19 cellular contexts compared by ENCODE assay signal in genomic region chr1:44617703-44618029, GRCh38. TPM values are rescaled to one million over a fixed set of nuclear protein-coding genes. Genes with fewer than 3 reads are reported as not detected.
DNase-seq lines count a peak whose midpoint lies in the region; ATAC-seq and TF ChIP-seq lines count a peak whose summit lies in the region.
"Had no signal": no experiment of that assay in that cellular context is flagged by ENCODE, and none has a peak within 500 bp of the region (broad histone marks: within the 10 kb centered on the region; RNA-seq: fewer than 3 reads in every experiment).

No MANE protein-coding gene starts in this region.

- H3K4me1 Mint-ChIP-seq in activated CD8-positive, alpha-beta memory T cell treated with anti-CD3 and anti-CD28 coated beads, Interleukin-2, amount 10 ng/mL, durations not matched to agents 7 days and 5 days: no peaks in the 10 kb centered on the region
- no peaks in the 10 kb centered on the region for H3K4me1 Mint-ChIP-seq in T-cell

- H3K27ac ChIP-seq in foreskin keratinocyte (no peak overlapping the region), trophoblast cell (ENCODE audit: low read depth, low read length) (no peak overlapping the region), colonic mucosa (no peak overlapping the region)
- H3K27ac ChIP-seq: adrenal gland, HL-60, RWPE1, stomach had no signal

- no peaks in the 10 kb centered on the region for H3K36me3 Mint-ChIP-seq in activated CD8-positive, alpha-beta memory T cell treated with anti-CD3 and anti-CD28 coated beads, Interleukin-2, amount 10 ng/mL, durations not matched to agents 7 days and 5 days
- H3K36me3 Mint-ChIP-seq in T-cell: no peaks in the 10 kb centered on the region
- H3K36me3 Mint-ChIP-seq: naive thymus-derived CD4-positive, alpha-beta T cell had no signal

- peak; percentile 6 for ATAC-seq in foreskin keratinocyte
- no peak for ATAC-seq in activated CD8-positive, alpha-beta memory T cell treated with anti-CD3 and anti-CD28 coated beads, Interleukin-2, amount 10 ng/mL, durations not matched to agents 7 days and 5 days
- no peak for ATAC-seq in GM21515 (IDR thresholded peaks at IDR 0.05; ENCODE audit: unreplicated experiment)
- no peak for ATAC-seq in T-cell (replicated peaks in 1 of 4)
- ATAC-seq: activated T-cell treated with anti-CD3 and anti-CD28 coated beads, Interleukin-2, amount 50 U/mL, for 72 hours; naive thymus-derived CD4-positive, alpha-beta T cell had no signal

- no peaks in the 10 kb centered on the region for H3K9me3 Mint-ChIP-seq in activated CD8-positive, alpha-beta memory T cell treated with anti-CD3 and anti-CD28 coated beads, Interleukin-2, amount 10 ng/mL, durations not matched to agents 7 days and 5 days (ENCODE audit: low read depth)
- H3K9me3 Mint-ChIP-seq in T-cell: no peaks in the 10 kb centered on the region
- H3K9me3 Mint-ChIP-seq: activated CD4-positive, alpha-beta T cell treated with anti-CD3 and anti-CD28 coated beads, Interleukin-2, amount 10 ng/mL, durations not matched to agents 24 days and 14 days; activated T-cell treated with anti-CD3 and anti-CD28 coated beads, Interleukin-2, amount 50 U/mL, for 72 hours; naive thymus-derived CD4-positive, alpha-beta T cell had no signal

- no CpG with 5 or more reads among the region's 1 CpG for WGBS in trophoblast cell (ENCODE audit: extremely low coverage, insufficient coverage, insufficient read length)

- intact Hi-C loops in colonic mucosa (cut with DNase I): no loop called here

- H3K9me3 ChIP-seq in trophoblast cell (ENCODE audit: insufficient read depth, low read depth, low read length) (peaks cover 3% of the 10 kb centered on the region), colonic mucosa (no peaks in the 10 kb centered on the region)
- H3K9me3 ChIP-seq: adrenal gland, HAP-1, stomach had no signal

- no peak overlapping the region for H3K27ac Mint-ChIP-seq in activated CD8-positive, alpha-beta memory T cell treated with anti-CD3 and anti-CD28 coated beads, Interleukin-2, amount 10 ng/mL, durations not matched to agents 7 days and 5 days
- H3K27ac Mint-ChIP-seq in T-cell: no peak overlapping the region
- H3K27ac Mint-ChIP-seq: activated CD4-positive, alpha-beta T cell treated with anti-CD3 and anti-CD28 coated beads, Interleukin-2, amount 10 ng/mL, durations not matched to agents 24 days and 14 days; activated T-cell treated with anti-CD3 and anti-CD28 coated beads, Interleukin-2, amount 50 U/mL, for 72 hours; naive thymus-derived CD4-positive, alpha-beta T cell had no signal

- no peaks in the 10 kb centered on the region for H3K79me2 ChIP-seq in trophoblast cell (ENCODE audit: control insufficient read depth, insufficient read depth, low read length, poor library complexity)

- H2BK5ac ChIP-seq in trophoblast cell (ENCODE audit: low read depth, low read length, poor library complexity): no peak overlapping the region

- H2BK120ac ChIP-seq in trophoblast cell (ENCODE audit: insufficient read depth, low read length, poor library complexity): no peak overlapping the region

- H3K14ac ChIP-seq in trophoblast cell (ENCODE audit: low read length): no peak overlapping the region

- H2BK12ac ChIP-seq in trophoblast cell (ENCODE audit: low read length): no peak overlapping the region

- POLR2A ChIA-PET in BJ (lab: Charles Lee): no interaction called here
- POLR2A ChIA-PET in T-cell (lab: Charles Lee): no interaction called here

- H4K12ac ChIP-seq in trophoblast cell (ENCODE audit: low read depth, low read length): no peak overlapping the region

- peak overlapping the region; percentile 52 for H3K4me2 ChIP-seq in trophoblast cell (ENCODE audit: low read length)

- H3K27me3 ChIP-seq in BJ (ENCODE audit: control insufficient read depth, insufficient read depth, low read length) (no peaks in the 10 kb centered on the region), foreskin keratinocyte (no peaks in the 10 kb centered on the region), trophoblast cell (ENCODE audit: insufficient read depth, low read length) (peaks cover 17% of the 10 kb centered on the region), colonic mucosa (peaks cover 10% of the 10 kb centered on the region)
- H3K27me3 ChIP-seq: adrenal gland had no signal

- H3K9ac ChIP-seq in trophoblast cell (ENCODE audit: low read length): no peak overlapping the region
- no peak overlapping the region for H3K9ac ChIP-seq in colonic mucosa (ENCODE audit: low read depth in 2 of 2, low read length in 2 of 2)

- H2AFZ ChIP-seq in trophoblast cell (ENCODE audit: insufficient read depth, low read length, poor library complexity): no peak overlapping the region

- CTCF ChIA-PET in BJ (lab: Yijun Ruan, JAX) (interaction anchor here (0.8 to 7.9 kb wide), 5 partner anchors 8 to 38 kb away, joined by 3 to 97 read pairs (median 11); no protein-coding TSS in a partner anchor), T-cell (lab: Charles Lee) (no interaction called here)
- CTCF ChIA-PET in activated CD8-positive, alpha-beta memory T cell treated with anti-CD3 and anti-CD28 coated beads, Interleukin-2, amount 10 ng/mL, durations not matched to agents 7 days and 5 days (lab: Charles Lee): no interaction called here

- no peak overlapping the region for H3K4ac ChIP-seq in trophoblast cell (ENCODE audit: low read depth, low read length)

- H3K23ac ChIP-seq in trophoblast cell (ENCODE audit: low read length): no peak overlapping the region

- no peak overlapping the region for H2AK5ac ChIP-seq in trophoblast cell (ENCODE audit: low read length)

- H3K4me3 ChIP-seq in BJ (ENCODE audit: low read depth, low read length) (0 out of 2 replicates have a peak overlapping the region, but pooled peaks have one; percentile 38), WI38 (ENCODE audit: low read depth, low read length) (peak overlapping the region; percentile 48), trophoblast cell (ENCODE audit: low read depth, low read length) (no peak overlapping the region), colonic mucosa (no peak overlapping the region)
- H3K4me3 ChIP-seq: HAP-1 had no signal

- no peak overlapping the region for H3K18ac ChIP-seq in trophoblast cell (ENCODE audit: low read length)

- DNase-seq in BJ (ENCODE audit: low read depth): no peak
- DNase-seq in foreskin keratinocyte: no peak
- DNase-seq in trophoblast cell: no peak
- no peak for DNase-seq in activated CD8-positive, alpha-beta memory T cell treated with anti-CD3 and anti-CD28 coated beads, Interleukin-2, amount 10 ng/mL, durations not matched to agents 7 days and 5 days
- DNase-seq in colonic mucosa: no peak
- DNase-seq in T-cell: no peak
- DNase-seq: activated CD4-positive, alpha-beta T cell treated with anti-CD3 and anti-CD28 coated beads, Interleukin-2, amount 10 ng/mL, durations not matched to agents 24 days and 14 days; activated T-cell treated with anti-CD3 and anti-CD28 coated beads, Interleukin-2, amount 50 U/mL, for 72 hours; kidney glomerular epithelial cell; MM.1S; naive thymus-derived CD4-positive, alpha-beta T cell; NCI-H2029 treated with DMSO at 0.1 percent for 48 hours; stomach had no signal

- H4K8ac ChIP-seq in trophoblast cell (ENCODE audit: low read depth, low read length): no peak overlapping the region

- H3K4me1 ChIP-seq in foreskin keratinocyte: peaks cover 5% of the 10 kb centered on the region
- peaks cover 0 to 4% of the 10 kb centered on the region in 2 experiments for H3K4me1 ChIP-seq in trophoblast cell (ENCODE audit: control insufficient read depth in 1 of 2, insufficient read depth in 2 of 2, low read length in 2 of 2)
- H3K4me1 ChIP-seq in colonic mucosa: no peaks in the 10 kb centered on the region
- H3K4me1 ChIP-seq: HAP-1 had no signal

- H3K79me1 ChIP-seq in trophoblast cell (ENCODE audit: low read length): no peaks in the 10 kb centered on the region

- H3K27me3 Mint-ChIP-seq in activated CD8-positive, alpha-beta memory T cell treated with anti-CD3 and anti-CD28 coated beads, Interleukin-2, amount 10 ng/mL, durations not matched to agents 7 days and 5 days: no peaks in the 10 kb centered on the region
- H3K27me3 Mint-ChIP-seq in T-cell: no peaks in the 10 kb centered on the region

- H3K4me3 Mint-ChIP-seq in activated CD8-positive, alpha-beta memory T cell treated with anti-CD3 and anti-CD28 coated beads, Interleukin-2, amount 10 ng/mL, durations not matched to agents 7 days and 5 days: no peak overlapping the region
- no peak overlapping the region for H3K4me3 Mint-ChIP-seq in T-cell
- H3K4me3 Mint-ChIP-seq: activated CD4-positive, alpha-beta T cell treated with anti-CD3 and anti-CD28 coated beads, Interleukin-2, amount 10 ng/mL, durations not matched to agents 24 days and 14 days; activated T-cell treated with anti-CD3 and anti-CD28 coated beads, Interleukin-2, amount 50 U/mL, for 72 hours; naive thymus-derived CD4-positive, alpha-beta T cell had no signal

- TF ChIP-seq CTCF in BJ (IDR thresholded peaks at IDR 0.05; ENCODE audit: insufficient read depth, low read depth, low read length): no peak
- no peak for TF ChIP-seq CTCF in WI38 (IDR thresholded peaks at IDR 0.05; ENCODE audit: low read depth, low read length)
- no peak for TF ChIP-seq CTCF in foreskin keratinocyte (conservative IDR thresholded peaks at IDR 0.05)
- TF ChIP-seq CTCF in colonic mucosa (IDR thresholded peaks at IDR 0.05): no peak

- no peak overlapping the region for H4K91ac ChIP-seq in trophoblast cell (ENCODE audit: low read depth, low read length)

- H3K36me3 ChIP-seq in BJ (ENCODE audit: control insufficient read depth, insufficient read depth, low read length): no peaks in the 10 kb centered on the region
- H3K36me3 ChIP-seq in trophoblast cell (ENCODE audit: control insufficient read depth in 1 of 2, insufficient read depth in 2 of 2, low read length in 2 of 2): no peaks in the 10 kb centered on the region
- no peaks in the 10 kb centered on the region for H3K36me3 ChIP-seq in colonic mucosa
- H3K36me3 ChIP-seq: adrenal gland, HAP-1, stomach had no signal

RNA-seq across cellular contexts. Expression of gene TMEM53, which starts 56.6 kb away (rescaled TPM):
- polyA plus RNA-seq in BJ (2011; rRNA removed) (7.9 and 12.1 TPM in 2 replicates), foreskin keratinocyte (10.0 and 10.2 TPM in 2 replicates)
- 9.4 and 12.9 TPM in 2 replicates for polyA minus RNA-seq in BJ (2011; rRNA and poly(A)+ RNA removed)
- total RNA-seq in foreskin keratinocyte (5.0 and 6.2 TPM in 2 replicates), colonic mucosa (10 to 100 TPM; 26.4 to 29.6 TPM), T-cell (1 to 10 TPM; 1.1 to 2.8 (median 2.2) TPM)
- 9.2 and 9.3 TPM in 2 replicates for polyA plus RNA-seq in trophoblast cell (2013)
- total RNA-seq in activated CD8-positive, alpha-beta memory T cell treated with anti-CD3 and anti-CD28 coated beads, Interleukin-2, amount 10 ng/mL, durations not matched to agents 7 days and 5 days: 1 to 10 TPM; 3.6 to 3.7 TPM

RNA-seq across cellular contexts. Expression of gene ARMH1, which starts 56.8 kb away (rescaled TPM):
- polyA plus RNA-seq in BJ (2011; rRNA removed) (0.71 and 0.86 TPM in 2 replicates), foreskin keratinocyte (0.12 TPM in 1 of 2 replicates, not detected in the other)
- 0.43 TPM in 1 of 2 replicates, not detected in the other for polyA minus RNA-seq in BJ (2011; rRNA and poly(A)+ RNA removed)
- total RNA-seq in foreskin keratinocyte (0.18 TPM in 1 of 2 replicates, not detected in the other), colonic mucosa (1 to 10 TPM; 1.3 to 5.1 TPM), T-cell (100 to 1,000 TPM in 1 of 5 donors, 10 to 100 TPM in 4; 49.5 to 102 (median 89.7) TPM)
- polyA plus RNA-seq in trophoblast cell (2013): 1.3 and 1.5 TPM in 2 replicates
- 10 to 100 TPM; 17.0 to 17.2 TPM for total RNA-seq in activated CD8-positive, alpha-beta memory T cell treated with anti-CD3 and anti-CD28 coated beads, Interleukin-2, amount 10 ng/mL, durations not matched to agents 7 days and 5 days

Comparison
In these comparisons a context has a peak if more than half of its experiments do, and no peak if none do; other contexts are left out.
1. H3K4me3 ChIP-seq: peak in BJ (single experiment) and WI38 (single experiment); none in trophoblast cell (single experiment) and colonic mucosa (single experiment).